ENCODE assay signal across 9 cellular contexts in genomic region chr4:75708218-75708691, GRCh38. TPM values are rescaled to one million over a fixed set of nuclear protein-coding genes. Genes with fewer than 3 reads are reported as not detected.
DNase-seq lines count a peak whose midpoint lies in the region; ATAC-seq, FAIRE-seq and TF ChIP-seq lines count a peak whose summit lies in the region.
"Had no signal": no experiment of that assay in that cellular context is flagged by ENCODE, and none has a peak within 500 bp of the region (broad histone marks: within the 10 kb centered on the region; RNA-seq: fewer than 3 reads in every experiment).

No MANE protein-coding gene starts in this region.

- H3K9me3 Mint-ChIP-seq in activated naive CD8-positive, alpha-beta T cell treated with anti-CD3 and anti-CD28 coated beads for 36 hours: no peaks in the 10 kb centered on the region
- no peaks in the 10 kb centered on the region for H3K9me3 Mint-ChIP-seq in natural killer cell

- H3K9me3 ChIP-seq in HUES48 (ENCODE audit: control insufficient read depth, insufficient read depth, low read length): no peaks in the 10 kb centered on the region
- H3K9me3 ChIP-seq: SJSA1 had no signal

- peak; percentile 72 for TF ChIP-seq CTCF in natural killer cell (IDR thresholded peaks at IDR 0.05)

- intact Hi-C loops in natural killer cell (cut with micrococcal nuclease): loop anchor here (5.0 kb wide), 1 partner anchor 36 kb away; the partner anchor contains the start of gene G3BP2

- peaks cover 11% of the 10 kb centered on the region for H3K4me1 Mint-ChIP-seq in activated naive CD8-positive, alpha-beta T cell treated with anti-CD3 and anti-CD28 coated beads for 36 hours
- H3K4me1 Mint-ChIP-seq in natural killer cell: no peaks in the 10 kb centered on the region

- peak overlapping the region; percentile 61 for H3K27ac Mint-ChIP-seq in activated naive CD8-positive, alpha-beta T cell treated with anti-CD3 and anti-CD28 coated beads for 36 hours
- H3K27ac Mint-ChIP-seq in natural killer cell: no peak overlapping the region

- ATAC-seq in natural killer cell (peak; percentile 84 to 97 (median 85)), GM21526 (IDR thresholded peaks at IDR 0.05; ENCODE audit: low FRiP score, unreplicated experiment) (no peak)

- DNase-seq in GM18507 (ENCODE audit: extremely low spot score, insufficient read length, low read depth) (no peak), natural killer cell (no peak), cerebellum (ENCODE audit: low spot score) (no peak), NCI-H2171 (lab: John Stamatoyannopoulos, UW) (no peak), NCI-H2227 treated with DMSO at 0.1 percent for 48 hours (lab: John Stamatoyannopoulos, UW) (no peak)
- peak; percentile 44 for DNase-seq in activated naive CD8-positive, alpha-beta T cell treated with anti-CD3 and anti-CD28 coated beads for 36 hours

- H3K36me3 ChIP-seq in HUES48 (ENCODE audit: control insufficient read depth, insufficient read depth, low read length): peaks cover 30% of the 10 kb centered on the region
- H3K36me3 ChIP-seq: SJSA1 had no signal

- H3K4me3 Mint-ChIP-seq in activated naive CD8-positive, alpha-beta T cell treated with anti-CD3 and anti-CD28 coated beads for 36 hours: no peak overlapping the region
- H3K4me3 Mint-ChIP-seq in natural killer cell: no peak overlapping the region

- no peaks in the 10 kb centered on the region for H3K27me3 Mint-ChIP-seq in activated naive CD8-positive, alpha-beta T cell treated with anti-CD3 and anti-CD28 coated beads for 36 hours
- no peaks in the 10 kb centered on the region for H3K27me3 Mint-ChIP-seq in natural killer cell (ENCODE audit: low read depth in 2 of 2)

- H3K9ac ChIP-seq in HUES48 (ENCODE audit: low read depth, low read length): no peak overlapping the region

- H3K27me3 ChIP-seq in HUES48 (ENCODE audit: control insufficient read depth, insufficient read depth, low read length): no peaks in the 10 kb centered on the region
- H3K27me3 ChIP-seq: SJSA1 had no signal

- no peak overlapping the region for H3K4me3 ChIP-seq in HUES48 (ENCODE audit: low read depth, low read length)
- H3K4me3 ChIP-seq: SJSA1 had no signal

- peak; percentile 66 for FAIRE-seq in GM18507 (lab: Jason Lieb, UNC)

- peak overlapping the region; percentile 59 for H3K27ac ChIP-seq in HUES48 (ENCODE audit: low read depth, low read length)
- H3K27ac ChIP-seq: SJSA1 had no signal

- H3K36me3 Mint-ChIP-seq in activated naive CD8-positive, alpha-beta T cell treated with anti-CD3 and anti-CD28 coated beads for 36 hours: no peaks in the 10 kb centered on the region
- H3K36me3 Mint-ChIP-seq in natural killer cell: no peaks in the 10 kb centered on the region

- peaks cover 31% of the 10 kb centered on the region for H3K4me1 ChIP-seq in HUES48 (ENCODE audit: control insufficient read depth, insufficient read depth, low read length)

RNA-seq across cellular contexts. Expression of gene USO1, which starts 16.1 kb away (rescaled TPM):
- total RNA-seq in activated naive CD8-positive, alpha-beta T cell treated with anti-CD3 and anti-CD28 coated beads for 36 hours: 10 to 100 TPM; 43.7 to 45.7 TPM
- 10 to 100 TPM; 29.7 to 38.4 (median 32.2) TPM for total RNA-seq in natural killer cell
- 47.7 TPM for total RNA-seq in cerebellum

RNA-seq across cellular contexts. Expression of gene G3BP2, which starts 35.0 kb away (rescaled TPM):
- total RNA-seq in activated naive CD8-positive, alpha-beta T cell treated with anti-CD3 and anti-CD28 coated beads for 36 hours: 100 to 1,000 TPM; 249 to 251 TPM
- total RNA-seq in natural killer cell (100 to 1,000 TPM; 204 to 233 (median 214) TPM), cerebellum (186 TPM)
